ENCODE assay signal across 25 cellular contexts in genomic region chr4:144831971-144832370, GRCh38.
DNase-seq lines count a peak whose midpoint lies in the region; ATAC-seq and TF ChIP-seq lines count a peak whose summit lies in the region.
"Had no signal": no experiment of that assay in that cellular context is flagged by ENCODE, and none has a peak within 500 bp of the region (broad histone marks: within the 10 kb centered on the region; RNA-seq: fewer than 3 reads in every experiment).

No MANE protein-coding gene starts in this region.

- H3K4me3 Mint-ChIP-seq in activated CD8-positive, alpha-beta T cell treated with anti-CD3 and anti-CD28 coated beads, Interleukin-2, amount 10 ng/mL, durations not matched to agents 7 days and 5 days: no peak overlapping the region
- H3K4me3 Mint-ChIP-seq: activated CD4-positive, alpha-beta T cell treated with anti-CD3 and anti-CD28 coated beads, Interleukin-2, amount 10 ng/mL, durations not matched to agents 7 days and 5 days; activated CD8-positive, alpha-beta memory T cell treated with anti-CD3 and anti-CD28 coated beads, Interleukin-2, amount 10 ng/mL, durations not matched to agents 7 days and 5 days; activated naive CD4-positive, alpha-beta T cell treated with anti-CD3 and anti-CD28 coated beads, Interleukin-2, amount 50 U/mL, for 24 hours; activated T-cell treated with anti-CD3 and anti-CD28 coated beads, Interleukin-2, amount 50 U/mL, for 72 hours; central memory CD8-positive, alpha-beta T cell; naive B cell had no signal

- no peaks in the 10 kb centered on the region for H3K27me3 Mint-ChIP-seq in activated CD8-positive, alpha-beta T cell treated with anti-CD3 and anti-CD28 coated beads, Interleukin-2, amount 10 ng/mL, durations not matched to agents 7 days and 5 days (ENCODE audit: low read depth)
- H3K27me3 Mint-ChIP-seq: activated CD4-positive, alpha-beta T cell treated with anti-CD3 and anti-CD28 coated beads, Interleukin-2, amount 10 ng/mL, durations not matched to agents 7 days and 5 days; activated CD8-positive, alpha-beta memory T cell treated with anti-CD3 and anti-CD28 coated beads, Interleukin-2, amount 10 ng/mL, durations not matched to agents 7 days and 5 days; activated naive CD4-positive, alpha-beta T cell treated with anti-CD3 and anti-CD28 coated beads, Interleukin-2, amount 50 U/mL, for 24 hours; CD4-positive, CD25-positive, alpha-beta regulatory T cell; central memory CD8-positive, alpha-beta T cell; naive B cell had no signal

- no peak overlapping the region for H3K27ac Mint-ChIP-seq in activated CD8-positive, alpha-beta T cell treated with anti-CD3 and anti-CD28 coated beads, Interleukin-2, amount 10 ng/mL, durations not matched to agents 7 days and 5 days
- H3K27ac Mint-ChIP-seq: activated CD4-positive, alpha-beta T cell treated with anti-CD3 and anti-CD28 coated beads, Interleukin-2, amount 10 ng/mL, durations not matched to agents 7 days and 5 days; activated CD8-positive, alpha-beta memory T cell treated with anti-CD3 and anti-CD28 coated beads, Interleukin-2, amount 10 ng/mL, durations not matched to agents 7 days and 5 days; activated naive CD4-positive, alpha-beta T cell treated with anti-CD3 and anti-CD28 coated beads, Interleukin-2, amount 50 U/mL, for 24 hours; activated T-cell treated with anti-CD3 and anti-CD28 coated beads, Interleukin-2, amount 50 U/mL, for 72 hours; CD4-positive, CD25-positive, alpha-beta regulatory T cell; naive B cell had no signal

- POLR2A ChIA-PET in activated CD8-positive, alpha-beta T cell treated with anti-CD3 and anti-CD28 coated beads, Interleukin-2, amount 10 ng/mL, durations not matched to agents 7 days and 5 days (lab: Charles Lee): no interaction called here

- H3K4me1 Mint-ChIP-seq in activated CD8-positive, alpha-beta T cell treated with anti-CD3 and anti-CD28 coated beads, Interleukin-2, amount 10 ng/mL, durations not matched to agents 7 days and 5 days (ENCODE audit: low read depth): no peaks in the 10 kb centered on the region
- H3K4me1 Mint-ChIP-seq: activated CD4-positive, alpha-beta T cell treated with anti-CD3 and anti-CD28 coated beads, Interleukin-2, amount 10 ng/mL, durations not matched to agents 7 days and 5 days; activated CD8-positive, alpha-beta memory T cell treated with anti-CD3 and anti-CD28 coated beads, Interleukin-2, amount 10 ng/mL, durations not matched to agents 7 days and 5 days; activated naive CD4-positive, alpha-beta T cell treated with anti-CD3 and anti-CD28 coated beads, Interleukin-2, amount 50 U/mL, for 24 hours; CD4-positive, CD25-positive, alpha-beta regulatory T cell; central memory CD8-positive, alpha-beta T cell; naive B cell had no signal

- H3K9me3 Mint-ChIP-seq in activated CD8-positive, alpha-beta T cell treated with anti-CD3 and anti-CD28 coated beads, Interleukin-2, amount 10 ng/mL, durations not matched to agents 7 days and 5 days (ENCODE audit: insufficient read depth): no peaks in the 10 kb centered on the region
- H3K9me3 Mint-ChIP-seq: activated CD4-positive, alpha-beta T cell treated with anti-CD3 and anti-CD28 coated beads, Interleukin-2, amount 10 ng/mL, durations not matched to agents 7 days and 5 days; activated naive CD4-positive, alpha-beta T cell treated with anti-CD3 and anti-CD28 coated beads, Interleukin-2, amount 50 U/mL, for 24 hours; central memory CD8-positive, alpha-beta T cell had no signal

- ATAC-seq in activated CD8-positive, alpha-beta T cell treated with anti-CD3 and anti-CD28 coated beads, Interleukin-2, amount 10 ng/mL, durations not matched to agents 7 days and 5 days: no peak
- ATAC-seq: activated CD8-positive, alpha-beta memory T cell treated with anti-CD3 and anti-CD28 coated beads, Interleukin-2, amount 10 ng/mL, durations not matched to agents 7 days and 5 days; activated T-cell treated with anti-CD3 and anti-CD28 coated beads, Interleukin-2, amount 50 U/mL, for 72 hours; psoas muscle; Right ventricle myocardium inferior had no signal

- no peaks in the 10 kb centered on the region for H3K36me3 Mint-ChIP-seq in activated CD8-positive, alpha-beta T cell treated with anti-CD3 and anti-CD28 coated beads, Interleukin-2, amount 10 ng/mL, durations not matched to agents 7 days and 5 days (ENCODE audit: low read depth)
- H3K36me3 Mint-ChIP-seq: activated CD8-positive, alpha-beta memory T cell treated with anti-CD3 and anti-CD28 coated beads, Interleukin-2, amount 10 ng/mL, durations not matched to agents 7 days and 5 days; activated naive CD4-positive, alpha-beta T cell treated with anti-CD3 and anti-CD28 coated beads, Interleukin-2, amount 50 U/mL, for 24 hours; CD4-positive, CD25-positive, alpha-beta regulatory T cell; naive B cell had no signal

- CTCF ChIA-PET in activated CD8-positive, alpha-beta T cell treated with anti-CD3 and anti-CD28 coated beads, Interleukin-2, amount 10 ng/mL, durations not matched to agents 7 days and 5 days (lab: Charles Lee): no interaction called here

- TF ChIP-seq RAD21 in Ishikawa (IDR thresholded peaks at IDR 0.05; ENCODE audit: low read depth): no peak

- peak; percentile 4 for DNase-seq in NCI-H1417 treated with DMSO at 0.1 percent for 48 hours (lab: John Stamatoyannopoulos, UW)
- DNase-seq in RPMI8226: peak; percentile 13
- DNase-seq in glomerular endothelial cell (ENCODE audit: extremely low read depth, low read depth, low spot score): peak; percentile 5
- DNase-seq in DMS79 (lab: John Stamatoyannopoulos, UW): no peak
- no peak for DNase-seq in activated CD8-positive, alpha-beta T cell treated with anti-CD3 and anti-CD28 coated beads, Interleukin-2, amount 10 ng/mL, durations not matched to agents 7 days and 5 days
- no peak for DNase-seq in NCI-H1694 (lab: John Stamatoyannopoulos, UW)
- no peak for DNase-seq in SHP77 treated with DMSO at 0.1 percent for 48 hours (lab: John Stamatoyannopoulos, UW)
- DNase-seq: activated CD4-positive, alpha-beta T cell treated with anti-CD3 and anti-CD28 coated beads, Interleukin-2, amount 10 ng/mL, durations not matched to agents 7 days and 5 days; activated CD8-positive, alpha-beta memory T cell treated with anti-CD3 and anti-CD28 coated beads, Interleukin-2, amount 10 ng/mL, durations not matched to agents 7 days and 5 days; activated T-cell treated with anti-CD3 and anti-CD28 coated beads, Interleukin-2, amount 50 U/mL, for 72 hours; anterior cingulate cortex; CD4-positive, CD25-positive, alpha-beta regulatory T cell; erythroblast; foreskin fibroblast; GM23248; mesenchymal stem cell; naive B cell; NCI-H1048; NCI-H2081; psoas muscle; trophoblast cell had no signal

- TF ChIP-seq EP300 in Ishikawa (IDR thresholded peaks at IDR 0.05; ENCODE audit: borderline replicate concordance): no peak

TF ChIP-seq in Ishikawa, 13 proteins besides CTCF, POLR2A, EP300 and RAD21:
- TF ChIP-seq TEAD4 (IDR thresholded peaks at IDR 0.05) (0 out of 2 replicates have a peak, but pooled peaks have one; percentile 4), NFIC (IDR thresholded peaks at IDR 0.05) (peak; percentile 84), TAF1 (IDR thresholded peaks at IDR 0.05; ENCODE audit: low read depth) (no peak)

Comparison
In these comparisons a context has a peak if more than half of its experiments do, and no peak if none do; other contexts are left out.
1. DNase-seq: peak in NCI-H1417 treated with DMSO at 0.1 percent for 48 hours (single experiment), RPMI8226 (single experiment) and glomerular endothelial cell (single experiment); none in DMS79 (single experiment), activated CD8-positive, alpha-beta T cell treated with anti-CD3 and anti-CD28 coated beads, Interleukin-2, amount 10 ng/mL, durations not matched to agents 7 days and 5 days (single experiment), NCI-H1694 (single experiment) and SHP77 treated with DMSO at 0.1 percent for 48 hours (single experiment).